In genomic region chr1:9494936-9495758, GRCh38 we compare ENCODE assay signal across 9 cellular contexts. TPM values are rescaled to one million over a fixed set of nuclear protein-coding genes. Genes with fewer than 3 reads are reported as not detected.
A peak's percentile ranks its signal among the peaks of the same experiment; 100 is the strongest.
DNase-seq lines count a peak whose midpoint lies in the region; ATAC-seq and TF ChIP-seq lines count a peak whose summit lies in the region.
"Had no signal": no experiment of that assay in that cellular context is flagged by ENCODE, and none has a peak within 500 bp of the region (broad histone marks: within the 10 kb centered on the region; RNA-seq: fewer than 3 reads in every experiment).

No MANE protein-coding gene starts in this region.

- no peak overlapping the region; the same call in 1 of the 2 replicates for H3K23ac ChIP-seq in IMR-90 (ENCODE audit: low read depth, low read length)

- no peaks in the 10 kb centered on the region for H3K79me2 ChIP-seq in SK-N-SH (ENCODE audit: insufficient read depth)

- no peak overlapping the region for H4K5ac ChIP-seq in IMR-90 (ENCODE audit: low read depth, low read length)

- no peak for TF ChIP-seq EP300 in SK-N-SH (IDR thresholded peaks at IDR 0.05; ENCODE audit: borderline replicate concordance in 1 of 2, low read depth in 1 of 2, low read length in 1 of 2)
- no peak for TF ChIP-seq EP300 in sigmoid colon (IDR thresholded peaks at IDR 0.05)

- H3K4me2 ChIP-seq in IMR-90 (ENCODE audit: low read depth, low read length) (peak overlapping the region; percentile 89), SK-N-SH (peak overlapping the region; percentile 60; the same call in 1 of the 2 replicates)

- H3F3A ChIP-seq in SK-N-SH (replicated peaks; ENCODE audit: insufficient read depth), result no peaks in the 10 kb centered on the region

- TF ChIP-seq POLR2A in IMR-90 (IDR thresholded peaks at IDR 0.05; ENCODE audit: low read depth, low read length) (no peak), sigmoid colon (IDR thresholded peaks at IDR 0.05) (no peak)

- no peaks in the 10 kb centered on the region for H3K36me3 ChIP-seq in IMR-90 (ENCODE audit: control insufficient read depth, insufficient read depth, low read length)
- no peaks in the 10 kb centered on the region for H3K36me3 ChIP-seq in SK-N-SH (replicated peaks in 1 of 2; ENCODE audit: control insufficient read depth in 1 of 2, insufficient read depth in 2 of 2, low read length in 1 of 2)
- no peaks in the 10 kb centered on the region for H3K36me3 ChIP-seq in sigmoid colon

- H3K9me1 ChIP-seq in IMR-90 (ENCODE audit: insufficient read depth, low read length), result no peaks in the 10 kb centered on the region

- H2AK9ac ChIP-seq in IMR-90 (replicated peaks; ENCODE audit: low read depth, low read length, poor library complexity), result peak overlapping the region; percentile 70

- no peak overlapping the region for H2BK120ac ChIP-seq in IMR-90 (ENCODE audit: low read depth, low read length)

- H4K91ac ChIP-seq in IMR-90 (ENCODE audit: insufficient read depth, low read depth, low read length), result no peak overlapping the region

- H3K4me1 ChIP-seq in IMR-90 (ENCODE audit: control insufficient read depth, insufficient read depth, low read length) (no peaks in the 10 kb centered on the region), SK-N-SH (ENCODE audit: control insufficient read depth in 1 of 2, insufficient read depth in 2 of 2, low read depth in 1 of 2, low read length in 1 of 2) (peaks cover 0 to 5% of the 10 kb centered on the region in 2 experiments; a peak in 1 of 4 replicates), right cardiac atrium (ENCODE audit: control insufficient read depth, insufficient read depth, low read length) (no peaks in the 10 kb centered on the region), sigmoid colon (peaks cover 0 to 10% (median 9%) of the 10 kb centered on the region in 4 donors)

- POLR2A ChIA-PET in IMR-90 (lab: Charles Lee; ENCODE audit: unreplicated experiment), result no interaction called here
- POLR2A ChIA-PET in SK-N-SH (lab: Yijun Ruan, JAX), result no interaction called here

- DNase-seq in DMS53 (lab: John Stamatoyannopoulos, UW) (peak; percentile 83), IMR-90 (peak; percentile 32), SK-N-SH (peak; percentile 90), right cardiac atrium (peak; percentile 55 to 86 (median 83)), sigmoid colon (peak; percentile 76)
- DNase-seq in activated naive CD4-positive, alpha-beta T cell treated with anti-CD3 and anti-CD28 coated beads, Interleukin-2, amount 50 U/mL, for 16 hours, result peak; percentile 69

- TF ChIP-seq RAD21 in IMR-90 (IDR thresholded peaks at IDR 0.05; ENCODE audit: low read length) (peak; percentile 74), SK-N-SH (IDR thresholded peaks at IDR 0.05; ENCODE audit: low read length) (peak; percentile 69)

- no peak overlapping the region for H3K56ac ChIP-seq in IMR-90 (ENCODE audit: extremely low read depth, insufficient read depth, low read length)

- CTCF ChIA-PET in IMR-90 (lab: Yijun Ruan, JAX) (interaction anchor here (0.8 to 2.8 kb wide), 4 partner anchors 12 to 228 kb away, joined by 3 to 9 read pairs (median 3); no protein-coding TSS in a partner anchor), SK-N-SH (lab: Yijun Ruan, JAX) (interaction anchor here (0.5 to 10.3 kb wide), 62 partner anchors 9 to 331 kb away, joined by 3 to 156 read pairs (median 4); partner anchors contain the start of gene TMEM201)

- no peak overlapping the region for H2BK20ac ChIP-seq in IMR-90 (ENCODE audit: low read depth, low read length)

- no peak overlapping the region; a peak in 1 of 4 replicates for H4K8ac ChIP-seq in IMR-90 (ENCODE audit: low read depth in 2 of 2, low read length in 2 of 2)

- in situ Hi-C loops in IMR-90 (cut with MboI; ENCODE audit: low sequenced_read_pairs), result loop anchor here (5.0 to 25.0 kb wide), 4 partner anchors 82 to 583 kb away; partner anchors contain the start of gene GPR157

- H3K18ac ChIP-seq in IMR-90 (ENCODE audit: low read depth, low read length), result no peak overlapping the region

- H4K20me1 ChIP-seq in IMR-90 (ENCODE audit: insufficient read depth, low read length) (no peaks in the 10 kb centered on the region), SK-N-SH (ENCODE audit: insufficient read depth) (no peaks in the 10 kb centered on the region)

- H3K4me3 ChIP-seq in IMR-90 (ENCODE audit: insufficient read depth, low read depth, low read length) (peak overlapping the region; percentile 28; the same call in 1 of the 2 replicates), SK-N-SH (ENCODE audit: low read depth in 2 of 2, low read length in 1 of 2) (peak overlapping the region; percentile 16 to 39; a peak in 2 of 4 replicates), right cardiac atrium (ENCODE audit: low read length) (no peak overlapping the region), sigmoid colon (peak overlapping the region in 3 of 4 donors; percentile 19 to 44 (median 39))

- H3K9me2 ChIP-seq in SK-N-SH, result no peaks in the 10 kb centered on the region

- dilution Hi-C loops in IMR-90 (cut with HindIII; ENCODE audit: low sequenced_read_pairs, unreplicated experiment), result no loop called here

- H3K4ac ChIP-seq in IMR-90 (ENCODE audit: low read depth, low read length), result no peak overlapping the region

- peak overlapping the region; percentile 96 for H2AFZ ChIP-seq in IMR-90 (replicated peaks; ENCODE audit: low read length, poor library complexity)
- H2AFZ ChIP-seq in SK-N-SH (ENCODE audit: low read depth), result no peak overlapping the region

- TF ChIP-seq CTCF in IMR-90 (conservative IDR thresholded peaks at IDR 0.05; ENCODE audit: low read depth, low read length) (peak; percentile 85), SK-N-SH (IDR thresholded peaks at IDR 0.05) (peak; percentile 79), sigmoid colon (IDR thresholded peaks at IDR 0.05) (peak; percentile 87 to 100 (median 91))

- no TSS peak for BruUV-seq in IMR-90 (replicated peaks; lab: Mats Ljungman, UMichigan)

- intact Hi-C loops in IMR-90 (cut with micrococcal nuclease) (loop anchor here (1.0 kb wide), 1 partner anchor 78 kb away; no protein-coding TSS in a partner anchor), right cardiac atrium (cut with DNase I) (loop anchor here (2.0 to 10.0 kb wide), 5 partner anchors 77 to 310 kb away; no protein-coding TSS in a partner anchor), sigmoid colon (cut with DNase I) (loop anchor here (1.0 to 5.0 kb wide), 4 partner anchors 38 to 313 kb away; partner anchors contain the start of gene SLC25A33)

- H3K14ac ChIP-seq in IMR-90 (replicated peaks; ENCODE audit: low read depth, low read length), result no peak overlapping the region

- no peaks in the 10 kb centered on the region for H3K9me3 ChIP-seq in IMR-90 (ENCODE audit: control insufficient read depth, insufficient read depth, low read length)
- H3K9me3 ChIP-seq in SK-N-SH, result no peaks in the 10 kb centered on the region
- no peaks in the 10 kb centered on the region for H3K9me3 ChIP-seq in right cardiac atrium (ENCODE audit: control insufficient read depth, low read length)
- H3K9me3 ChIP-seq in sigmoid colon, result no peaks in the 10 kb centered on the region

- H3K27me3 ChIP-seq in IMR-90 (ENCODE audit: control insufficient read depth, insufficient read depth, low read length), result peaks cover 2% of the 10 kb centered on the region; the same call in 1 of the 2 replicates
- no peaks in the 10 kb centered on the region for H3K27me3 ChIP-seq in SK-N-SH (ENCODE audit: insufficient read depth)
- no peaks in the 10 kb centered on the region for H3K27me3 ChIP-seq in right cardiac atrium (ENCODE audit: control insufficient read depth, insufficient read depth)
- no peaks in the 10 kb centered on the region for H3K27me3 ChIP-seq in sigmoid colon

- H2AK5ac ChIP-seq in IMR-90 (ENCODE audit: low read depth, low read length), result no peak overlapping the region

- H3K9ac ChIP-seq in IMR-90 (ENCODE audit: low read depth, low read length), result no peak overlapping the region
- no peak overlapping the region for H3K9ac ChIP-seq in SK-N-SH

- ATAC-seq in IMR-90 (ENCODE audit: low read depth) (peak; percentile 79), right cardiac atrium (peak; percentile 68 to 75), HG03354 (IDR thresholded peaks at IDR 0.05; ENCODE audit: poor library complexity, severe bottlenecking, unreplicated experiment) (no peak), HG02759 (IDR thresholded peaks at IDR 0.05; ENCODE audit: unreplicated experiment) (no peak)

- 10% methylated on average over 11 of the region's 48 CpGs; no CpG with 5 or more reads in 1 of the 2 experiments for WGBS in IMR-90 (ENCODE audit: extremely low coverage in 2 of 2, insufficient read length in 1 of 2), 2 experiments
- 28% methylated on average over 4 of the region's 48 CpGs for WGBS in SK-N-SH (ENCODE audit: low lambda C conversion rate)
- WGBS in right cardiac atrium, result 10% methylated on average over 48 of the region's 48 CpGs
- 8 to 9% methylated on average over 48 of the region's 48 CpGs for WGBS in sigmoid colon, 2 donors

- no peak overlapping the region for H2BK15ac ChIP-seq in IMR-90 (ENCODE audit: low read depth, low read length)

- H3K27ac ChIP-seq in IMR-90 (ENCODE audit: insufficient read depth, low read length) (no peak overlapping the region), SK-N-SH (ENCODE audit: low read depth in 2 of 2, low read length in 1 of 2) (no peak overlapping the region), right cardiac atrium (ENCODE audit: low read length) (no peak overlapping the region), sigmoid colon (no peak overlapping the region)
- H3K27ac ChIP-seq: epithelial cell of prostate had no signal

- H2BK5ac ChIP-seq in IMR-90 (ENCODE audit: low read depth, low read length, poor library complexity, severe bottlenecking), result no peak overlapping the region

- no peaks in the 10 kb centered on the region for H3K79me1 ChIP-seq in IMR-90 (ENCODE audit: low read depth in 1 of 2, low read length in 2 of 2)

TF ChIP-seq in IMR-90, 13 proteins besides CTCF, POLR2A, EP300 and RAD21 (continues in another document):
- peak; percentile 91 for TF ChIP-seq SMC3 (IDR thresholded peaks at IDR 0.05; ENCODE audit: low read depth, low read length)

TF ChIP-seq in SK-N-SH, 30 proteins besides CTCF, POLR2A, EP300 and RAD21 (continues in another document):
- TF ChIP-seq RCOR1 (IDR thresholded peaks at IDR 0.05; ENCODE audit: low read length) (no peak), FOSL2 (IDR thresholded peaks at IDR 0.05; ENCODE audit: borderline replicate concordance, low read depth) (no peak), MAX (IDR thresholded peaks at IDR 0.05; ENCODE audit: low read depth) (peak; percentile 68; the same call in 1 of the 2 replicates)

RNA-seq across cellular contexts. Expression of gene SLC25A33, which starts 44.1 kb away (rescaled TPM):
- total RNA-seq in IMR-90 (2012; rRNA removed) (3.0 and 3.6 TPM in 2 replicates), right cardiac atrium (10 to 100 TPM in 1 of 4 donors, 1 to 10 TPM in 3; 7.0 to 11.4 (median 8.0) TPM), sigmoid colon (10 to 100 TPM in 2 of 4 donors, 1 to 10 TPM in 2; 3.9 to 11.8 (median 9.0) TPM)
- polyA plus RNA-seq in IMR-90 (2012; rRNA removed) (2.5 and 2.7 TPM in 2 replicates), SK-N-SH (2012; rRNA removed) (4.8 and 5.0 TPM in 2 replicates), right cardiac atrium (12.9 TPM), sigmoid colon (10 to 100 TPM in 1 of 3 donors, 1 to 10 TPM in 2; 5.4 to 16.6 (median 6.2) TPM)
- 1.5 and 1.6 TPM in 2 replicates for polyA plus RNA-seq in IMR-90 (2012; cell fraction: cytosol; rRNA removed)
- 0.97 and 1.9 TPM in 2 replicates for polyA plus RNA-seq in IMR-90 (2012; cell fraction: nucleus; rRNA removed; ENCODE audit: low replicate concordance)
- 6.6 and 7.0 TPM in 2 replicates for polyA plus RNA-seq in SK-N-SH (2012; cell fraction: cytosol; rRNA removed)
- 1.5 and 2.8 TPM in 2 replicates for polyA plus RNA-seq in SK-N-SH (2012; cell fraction: nucleus; rRNA removed)

Comparison
In these comparisons a context has a peak if more than half of its experiments do, and no peak if none do; other contexts are left out.
1. DNase-seq: peak in every context shown above with its lines; median percentile 90 in SK-N-SH; 83 in DMS53; 83 in right cardiac atrium; 76 in sigmoid colon; 69 in activated naive CD4-positive, alpha-beta T cell treated with anti-CD3 and anti-CD28 coated beads, Interleukin-2, amount 50 U/mL, for 16 hours; 32 in IMR-90.
2. ATAC-seq: peak in IMR-90 (single experiment) and right cardiac atrium (2 of 2); none in HG03354 (single experiment) and HG02759 (single experiment).
3. Peak in every context shown above with its lines, with median percentiles within 50 percentile points of each other: CTCF ChIP-seq.